9 cellular contexts compared by ENCODE assay signal in the genomic region with DNA sequence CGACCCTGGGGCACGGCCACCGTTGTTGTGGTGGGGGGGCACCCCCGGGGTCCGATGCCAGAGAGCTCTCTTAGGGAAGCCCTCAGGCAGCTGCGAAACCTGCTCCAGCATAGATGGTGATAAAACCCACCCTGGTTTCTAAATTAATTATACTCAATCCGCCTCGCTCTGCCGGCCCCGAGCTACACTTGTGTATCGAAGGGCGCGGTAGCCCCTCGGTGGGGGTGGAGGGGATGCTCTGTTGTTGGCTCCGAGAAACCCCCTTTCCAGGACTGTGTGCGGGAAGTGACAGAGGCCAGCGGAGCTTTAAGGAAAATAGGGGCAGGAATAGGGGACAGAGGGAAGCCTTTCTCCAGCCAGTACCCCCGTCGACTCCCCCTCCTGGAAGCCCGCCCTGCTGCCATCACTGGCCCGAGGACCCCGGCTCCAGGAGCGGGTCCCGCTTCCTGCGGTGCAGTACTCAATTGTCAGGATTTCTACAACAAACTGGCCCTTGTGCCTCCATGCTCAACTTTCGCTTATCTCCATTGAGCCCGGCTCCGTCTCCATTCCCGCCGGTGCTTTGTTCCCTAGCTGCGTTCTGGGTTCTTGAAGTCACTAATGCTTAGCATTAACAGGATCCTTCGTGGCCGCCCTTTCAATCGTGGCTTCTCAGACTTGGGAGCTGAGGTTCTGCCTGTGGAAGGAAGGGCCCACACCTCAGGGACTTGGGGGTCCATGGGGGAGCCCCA.
DNase-seq lines count a peak whose midpoint lies in the region; ATAC-seq and TF ChIP-seq lines count a peak whose summit lies in the region.
"Had no signal": no experiment of that assay in that cellular context is flagged by ENCODE, and none has a peak within 500 bp of the region (broad histone marks: within the 10 kb centered on the region; RNA-seq: fewer than 3 reads in every experiment).

No MANE protein-coding gene starts in this region.

- H2BK5ac ChIP-seq in IMR-90 (ENCODE audit: low read depth, low read length, poor library complexity, severe bottlenecking): no peak overlapping the region

- H3K4me3 Mint-ChIP-seq in dendritic cell treated with granulocyte-macrophage colony-stimulating factor and Interleukin-4, amounts not matched to agents 40 ng/mL and 50 ng/mL, for 4 days: peak overlapping the region; percentile 32
- peak overlapping the region in 6 of 8 donors; percentile 8 to 71 (median 39) for H3K4me3 Mint-ChIP-seq in naive B cell

- no peaks in the 10 kb centered on the region for H4K20me1 ChIP-seq in IMR-90 (ENCODE audit: insufficient read depth, low read length)

- H2BK15ac ChIP-seq in IMR-90 (ENCODE audit: low read depth, low read length): no peak overlapping the region

- no peak overlapping the region for H3K9ac ChIP-seq in IMR-90 (ENCODE audit: low read depth, low read length)

- TF ChIP-seq RAD21 in IMR-90 (IDR thresholded peaks at IDR 0.05; ENCODE audit: low read length): no peak

- H3K9me3 Mint-ChIP-seq in dendritic cell treated with granulocyte-macrophage colony-stimulating factor and Interleukin-4, amounts not matched to agents 40 ng/mL and 50 ng/mL, for 4 days: no peaks in the 10 kb centered on the region
- peaks cover 0 to 1% (median 0%) of the 10 kb centered on the region in 7 donors for H3K9me3 Mint-ChIP-seq in naive B cell

- dilution Hi-C loops in IMR-90 (cut with HindIII; ENCODE audit: low sequenced_read_pairs, unreplicated experiment): no loop called here

- no peak overlapping the region for H4K5ac ChIP-seq in IMR-90 (ENCODE audit: low read depth, low read length)

- BruUV-seq in A673 (replicated peaks; lab: Mats Ljungman, UMichigan): no TSS peak
- no TSS peak for BruUV-seq in IMR-90 (replicated peaks; lab: Mats Ljungman, UMichigan)

- H3K4ac ChIP-seq in IMR-90 (ENCODE audit: low read depth, low read length): no peak overlapping the region

- H3K79me1 ChIP-seq in IMR-90 (ENCODE audit: low read depth in 1 of 2, low read length in 2 of 2): no peaks in the 10 kb centered on the region

- H3K27me3 ChIP-seq in A673 (replicated peaks; ENCODE audit: insufficient read depth, low read depth, low read length, poor library complexity): no peaks in the 10 kb centered on the region
- peaks cover 45% of the 10 kb centered on the region for H3K27me3 ChIP-seq in IMR-90 (ENCODE audit: control insufficient read depth, insufficient read depth, low read length)

- peak overlapping the region; percentile 32 for H2AFZ ChIP-seq in IMR-90 (replicated peaks; ENCODE audit: low read length, poor library complexity)

- 0 out of 2 replicates have a peak overlapping the region, but pooled peaks have one; percentile 20 for H3K4me2 ChIP-seq in IMR-90 (ENCODE audit: low read depth, low read length)

- H2BK20ac ChIP-seq in IMR-90 (ENCODE audit: low read depth, low read length): no peak overlapping the region

- ATAC-seq in IMR-90 (ENCODE audit: low read depth) (no peak), naive B cell (ENCODE audit: low read depth in 2 of 2) (no peak), HG02798 (IDR thresholded peaks at IDR 0.05; ENCODE audit: poor library complexity, unreplicated experiment) (no peak), GM19035 (IDR thresholded peaks at IDR 0.05; ENCODE audit: unreplicated experiment) (no peak)

- no peak overlapping the region for H3K27ac ChIP-seq in A673 (ENCODE audit: low read depth, low read length, poor library complexity, severe bottlenecking)
- no peak overlapping the region for H3K27ac ChIP-seq in IMR-90 (ENCODE audit: insufficient read depth, low read length)

- CTCF ChIA-PET in A673 (lab: Charles Lee): interaction anchor here (0.6 kb wide), 1 partner anchor 407 kb away, joined by 3 read pairs; no protein-coding TSS in a partner anchor
- CTCF ChIA-PET in IMR-90 (lab: Yijun Ruan, JAX): no interaction called here

- no peaks in the 10 kb centered on the region for H3K9me1 ChIP-seq in IMR-90 (ENCODE audit: insufficient read depth, low read length)

- H3K27me3 Mint-ChIP-seq in dendritic cell treated with granulocyte-macrophage colony-stimulating factor and Interleukin-4, amounts not matched to agents 40 ng/mL and 50 ng/mL, for 4 days: peaks cover 59% of the 10 kb centered on the region
- peaks cover 36 to 61% (median 45%) of the 10 kb centered on the region in 3 donors for H3K27me3 Mint-ChIP-seq in naive B cell

- no peak overlapping the region for H4K91ac ChIP-seq in IMR-90 (ENCODE audit: insufficient read depth, low read depth, low read length)

- DNase-seq in A673 (ENCODE audit: low spot score) (no peak), IMR-90 (no peak), naive B cell (no peak), NCI-H2196 (lab: John Stamatoyannopoulos, UW; ENCODE audit: unreplicated experiment) (no peak), DMS153 treated with DMSO at 0.1 percent for 48 hours (lab: John Stamatoyannopoulos, UW; ENCODE audit: unreplicated experiment) (no peak)

- no peak overlapping the region for H2AK5ac ChIP-seq in IMR-90 (ENCODE audit: low read depth, low read length)

- no peak overlapping the region for H3K23ac ChIP-seq in IMR-90 (ENCODE audit: low read depth, low read length)

- TF ChIP-seq POLR2A in IMR-90 (IDR thresholded peaks at IDR 0.05; ENCODE audit: low read depth, low read length): no peak

- no peak overlapping the region for H2AK9ac ChIP-seq in IMR-90 (replicated peaks; ENCODE audit: low read depth, low read length, poor library complexity)

- no peaks in the 10 kb centered on the region for H3K36me3 ChIP-seq in A673 (ENCODE audit: insufficient read depth, low read length, poor library complexity, severe bottlenecking)
- H3K36me3 ChIP-seq in IMR-90 (ENCODE audit: control insufficient read depth, insufficient read depth, low read length): no peaks in the 10 kb centered on the region

- H3K4me1 Mint-ChIP-seq in dendritic cell treated with granulocyte-macrophage colony-stimulating factor and Interleukin-4, amounts not matched to agents 40 ng/mL and 50 ng/mL, for 4 days (ENCODE audit: low read depth): peaks cover 5% of the 10 kb centered on the region
- peaks cover 0 to 4% (median 0%) of the 10 kb centered on the region in 3 donors for H3K4me1 Mint-ChIP-seq in naive B cell
- H3K4me1 Mint-ChIP-seq: IgD-negative memory B cell had no signal

- TF ChIP-seq CTCF in A673 (conservative IDR thresholded peaks at IDR 0.05; ENCODE audit: low read depth, low read length) (no peak), IMR-90 (conservative IDR thresholded peaks at IDR 0.05; ENCODE audit: low read depth, low read length) (no peak)

- in situ Hi-C loops in IMR-90 (cut with MboI; ENCODE audit: low sequenced_read_pairs): no loop called here

- WGBS in IMR-90 (ENCODE audit: extremely low coverage in 2 of 2, insufficient read length in 1 of 2), 2 experiments: 41% methylated on average over 5 of the region's 34 CpGs; no CpG with 5 or more reads in 1 of the 2 experiments

- no peak overlapping the region for H3K14ac ChIP-seq in IMR-90 (replicated peaks; ENCODE audit: low read depth, low read length)

- intact Hi-C loops in A673 (cut with micrococcal nuclease; ENCODE audit: unreplicated experiment): no loop called here
- intact Hi-C loops in IMR-90 (cut with micrococcal nuclease): no loop called here
- intact Hi-C loops in dendritic cell treated with granulocyte-macrophage colony-stimulating factor and Interleukin-4, amounts not matched to agents 40 ng/mL and 50 ng/mL, for 4 days (cut with micrococcal nuclease): no loop called here

- H3K18ac ChIP-seq in IMR-90 (ENCODE audit: low read depth, low read length): no peak overlapping the region

- H3K36me3 Mint-ChIP-seq in dendritic cell treated with granulocyte-macrophage colony-stimulating factor and Interleukin-4, amounts not matched to agents 40 ng/mL and 50 ng/mL, for 4 days (ENCODE audit: low read depth): no peaks in the 10 kb centered on the region
- no peaks in the 10 kb centered on the region for H3K36me3 Mint-ChIP-seq in naive B cell
- H3K36me3 Mint-ChIP-seq: IgD-negative memory B cell had no signal

- H3K4me1 ChIP-seq in A673 (ENCODE audit: insufficient read depth, low read length, poor library complexity, severe bottlenecking) (peaks cover 7% of the 10 kb centered on the region), IMR-90 (ENCODE audit: control insufficient read depth, insufficient read depth, low read length) (no peaks in the 10 kb centered on the region)

- no peak overlapping the region for H3K56ac ChIP-seq in IMR-90 (ENCODE audit: extremely low read depth, insufficient read depth, low read length)

- no peak overlapping the region for H3K27ac Mint-ChIP-seq in dendritic cell treated with granulocyte-macrophage colony-stimulating factor and Interleukin-4, amounts not matched to agents 40 ng/mL and 50 ng/mL, for 4 days
- H3K27ac Mint-ChIP-seq in naive B cell: no peak overlapping the region
- H3K27ac Mint-ChIP-seq: IgD-negative memory B cell had no signal

- H2BK120ac ChIP-seq in IMR-90 (ENCODE audit: low read depth, low read length): no peak overlapping the region

- no peaks in the 10 kb centered on the region for H3K9me3 ChIP-seq in A673 (ENCODE audit: low read depth, low read length, poor library complexity, severe bottlenecking)
- H3K9me3 ChIP-seq in IMR-90 (ENCODE audit: control insufficient read depth, insufficient read depth, low read length): 0 out of 2 replicates have a peak, but pooled peaks cover 2% of the 10 kb centered on the region

- H3K4me3 ChIP-seq in A673 (ENCODE audit: low read depth, low read length, poor library complexity, severe bottlenecking) (peak overlapping the region; percentile 47), IMR-90 (ENCODE audit: insufficient read depth, low read depth, low read length) (peak overlapping the region; percentile 31; the same call in 1 of the 2 replicates)

- no peak overlapping the region for H4K8ac ChIP-seq in IMR-90 (ENCODE audit: low read depth in 2 of 2, low read length in 2 of 2)

- POLR2A ChIA-PET in A673 (lab: Charles Lee; ENCODE audit: low non-redundant PET) (no interaction called here), IMR-90 (lab: Charles Lee; ENCODE audit: unreplicated experiment) (no interaction called here)

TF ChIP-seq in IMR-90, 13 proteins besides CTCF, POLR2A, EP300 and RAD21 (continues in another document):
- TF ChIP-seq RCOR1 (IDR thresholded peaks at IDR 0.05; ENCODE audit: insufficient replicate concordance, low read length): no peak
- no peak for TF ChIP-seq CHD1 (IDR thresholded peaks at IDR 0.05; ENCODE audit: low read depth, low read length)
- TF ChIP-seq, protein P1, sequence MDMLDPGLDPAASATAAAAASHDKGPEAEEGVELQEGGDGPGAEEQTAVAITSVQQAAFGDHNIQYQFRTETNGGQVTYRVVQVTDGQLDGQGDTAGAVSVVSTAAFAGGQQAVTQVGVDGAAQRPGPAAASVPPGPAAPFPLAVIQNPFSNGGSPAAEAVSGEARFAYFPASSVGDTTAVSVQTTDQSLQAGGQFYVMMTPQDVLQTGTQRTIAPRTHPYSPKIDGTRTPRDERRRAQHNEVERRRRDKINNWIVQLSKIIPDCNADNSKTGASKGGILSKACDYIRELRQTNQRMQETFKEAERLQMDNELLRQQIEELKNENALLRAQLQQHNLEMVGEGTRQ (IDR thresholded peaks at IDR 0.05; ENCODE audit: low read depth, low read length): no peak
- no peak for TF ChIP-seq MAZ (IDR thresholded peaks at IDR 0.05; ENCODE audit: borderline replicate concordance, low read depth, low read length)
- TF ChIP-seq FOS (IDR thresholded peaks at IDR 0.05; ENCODE audit: low read depth, low read length): no peak
- no peak for TF ChIP-seq MAFK (IDR thresholded peaks at IDR 0.05; ENCODE audit: low read depth, low read length)
- no peak for TF ChIP-seq BHLHE40 (IDR thresholded peaks at IDR 0.05; ENCODE audit: low read depth, low read length)
